Comparison of ENCODE assay signal across 16 cellular contexts in genomic region chr6:166460473-166461437, GRCh38.
DNase-seq lines count a peak whose midpoint lies in the region; ATAC-seq and TF ChIP-seq lines count a peak whose summit lies in the region.
"Had no signal": no experiment of that assay in that cellular context is flagged by ENCODE, and none has a peak within 500 bp of the region (broad histone marks: within the 10 kb centered on the region; RNA-seq: fewer than 3 reads in every experiment).

No MANE protein-coding gene starts in this region.

- TF ChIP-seq CTCF in OCI-LY1 (IDR thresholded peaks at IDR 0.05; ENCODE audit: low read length) (no peak), epithelial cell of esophagus (IDR thresholded peaks at IDR 0.05; ENCODE audit: insufficient read depth, low read depth, low read length, missing control alignments) (no peak)

- no peaks in the 10 kb centered on the region for H3K27me3 ChIP-seq in OCI-LY1 (ENCODE audit: insufficient read depth, low read length)
- H3K27me3 ChIP-seq: right lobe of liver had no signal

- peaks cover 57% of the 10 kb centered on the region for H3K4me1 ChIP-seq in OCI-LY1 (ENCODE audit: insufficient read depth, low read length, severe bottlenecking)
- H3K4me1 ChIP-seq: right lobe of liver had no signal

- no peaks in the 10 kb centered on the region for H3F3A ChIP-seq in OCI-LY1 (ENCODE audit: insufficient read depth, low read length)

- H3K79me2 ChIP-seq in OCI-LY1 (ENCODE audit: insufficient read depth, low read length): no peaks in the 10 kb centered on the region

- no peaks in the 10 kb centered on the region for H3K9me2 ChIP-seq in OCI-LY1 (ENCODE audit: low read depth, low read length)

- DNase-seq in activated naive CD8-positive, alpha-beta T cell treated with anti-CD3 and anti-CD28 coated beads for 36 hours: no peak
- no peak for DNase-seq in activated naive CD8-positive, alpha-beta T cell treated with anti-CD3 and anti-CD28 coated beads, Interleukin-2, amount 50 U/mL, for 24 hours
- peak; percentile 60 for DNase-seq in epithelial cell of esophagus (ENCODE audit: low read depth)
- no peak for DNase-seq in stimulated activated naive B cell treated with anti-CD40 and anti-IgM and Interleukin-4, amounts not matched to agents 10 μg/mL and 1 μg/mL and 100 μg/mL, for 72 hours
- DNase-seq in substantia nigra (lab: John Stamatoyannopoulos, UW): no peak
- DNase-seq in activated effector memory CD4-positive, alpha-beta T cell treated with anti-CD3 and anti-CD28 coated beads, Interleukin-2, amount 50 U/mL, for 16 hours: no peak
- DNase-seq: ACHN; activated CD8-positive, alpha-beta T cell treated with anti-CD3 and anti-CD28 coated beads for 36 hours; hypothalamus; NCI-H1930; right lobe of liver; stimulated activated CD4-positive, alpha-beta T cell treated with anti-CD3 and anti-CD28 coated beads, Interleukin-4, amount 100 ng/mL, for 4 hours had no signal

- peaks cover 7% of the 10 kb centered on the region for H3K9me3 Mint-ChIP-seq in activated naive CD8-positive, alpha-beta T cell treated with anti-CD3 and anti-CD28 coated beads for 36 hours
- H3K9me3 Mint-ChIP-seq in activated naive CD8-positive, alpha-beta T cell treated with anti-CD3 and anti-CD28 coated beads, Interleukin-2, amount 50 U/mL, for 24 hours: no peaks in the 10 kb centered on the region
- H3K9me3 Mint-ChIP-seq in stimulated activated naive B cell treated with anti-CD40 and anti-IgM and Interleukin-4, amounts not matched to agents 10 μg/mL and 1 μg/mL and 100 μg/mL, for 72 hours: peaks cover 0 to 6% of the 10 kb centered on the region in 2 donors
- H3K9me3 Mint-ChIP-seq: activated CD8-positive, alpha-beta T cell treated with anti-CD3 and anti-CD28 coated beads for 36 hours had no signal

- peak overlapping the region; percentile 42 for H3K27ac Mint-ChIP-seq in activated naive CD8-positive, alpha-beta T cell treated with anti-CD3 and anti-CD28 coated beads for 36 hours
- H3K27ac Mint-ChIP-seq in activated naive CD8-positive, alpha-beta T cell treated with anti-CD3 and anti-CD28 coated beads, Interleukin-2, amount 50 U/mL, for 24 hours: no peak overlapping the region
- peak overlapping the region; percentile 26 for H3K27ac Mint-ChIP-seq in stimulated activated naive B cell treated with anti-CD40 and anti-IgM and Interleukin-4, amounts not matched to agents 10 μg/mL and 1 μg/mL and 100 μg/mL, for 72 hours
- H3K27ac Mint-ChIP-seq: activated CD8-positive, alpha-beta T cell treated with anti-CD3 and anti-CD28 coated beads for 36 hours; activated T-helper 2 cell treated with anti-CD3 and anti-CD28 coated beads, Interferon-gamma antibody, Interleukin-2, Interleukin-4, amounts not matched to agents 10 μg/mL and 5 μg/mL and 100 μg/mL, durations not matched to agents 14 hours and 24 hours and 36 hours had no signal

- no peak for ATAC-seq in activated naive CD8-positive, alpha-beta T cell treated with anti-CD3 and anti-CD28 coated beads, Interleukin-2, amount 50 U/mL, for 24 hours
- no peak for ATAC-seq in stimulated activated naive B cell treated with anti-CD40 and anti-IgM and Interleukin-4, amounts not matched to agents 10 μg/mL and 1 μg/mL and 100 μg/mL, for 72 hours (replicated peaks)
- no peak for ATAC-seq in HG02885 (IDR thresholded peaks at IDR 0.05; ENCODE audit: poor library complexity, unreplicated experiment)
- ATAC-seq: activated CD8-positive, alpha-beta T cell treated with anti-CD3 and anti-CD28 coated beads for 36 hours; K562 had no signal

- no peaks in the 10 kb centered on the region for H3K27me3 Mint-ChIP-seq in activated naive CD8-positive, alpha-beta T cell treated with anti-CD3 and anti-CD28 coated beads for 36 hours
- no peaks in the 10 kb centered on the region for H3K27me3 Mint-ChIP-seq in activated naive CD8-positive, alpha-beta T cell treated with anti-CD3 and anti-CD28 coated beads, Interleukin-2, amount 50 U/mL, for 24 hours
- no peaks in the 10 kb centered on the region for H3K27me3 Mint-ChIP-seq in stimulated activated naive B cell treated with anti-CD40 and anti-IgM and Interleukin-4, amounts not matched to agents 10 μg/mL and 1 μg/mL and 100 μg/mL, for 72 hours
- H3K27me3 Mint-ChIP-seq: activated CD8-positive, alpha-beta T cell treated with anti-CD3 and anti-CD28 coated beads for 36 hours had no signal

- peak overlapping the region; percentile 51 for H3K4me2 ChIP-seq in OCI-LY1 (ENCODE audit: low read length)

- H3K36me3 Mint-ChIP-seq in activated naive CD8-positive, alpha-beta T cell treated with anti-CD3 and anti-CD28 coated beads for 36 hours: peaks cover 6% of the 10 kb centered on the region
- peaks cover 3% of the 10 kb centered on the region for H3K36me3 Mint-ChIP-seq in activated naive CD8-positive, alpha-beta T cell treated with anti-CD3 and anti-CD28 coated beads, Interleukin-2, amount 50 U/mL, for 24 hours (ENCODE audit: low read depth)
- H3K36me3 Mint-ChIP-seq in stimulated activated naive B cell treated with anti-CD40 and anti-IgM and Interleukin-4, amounts not matched to agents 10 μg/mL and 1 μg/mL and 100 μg/mL, for 72 hours: peaks cover 20 to 21% of the 10 kb centered on the region in 2 donors

- H3K27ac ChIP-seq in OCI-LY1 (ENCODE audit: low read depth, low read length, poor library complexity, severe bottlenecking) (peak overlapping the region; percentile 88), substantia nigra (ENCODE audit: low read depth, low read length, poor library complexity, severe bottlenecking) (no peak overlapping the region)
- H3K27ac ChIP-seq: right lobe of liver had no signal

- peaks cover 4% of the 10 kb centered on the region for H3K9me3 ChIP-seq in OCI-LY1 (ENCODE audit: low read length)
- H3K9me3 ChIP-seq: right lobe of liver had no signal

- H3K4me1 Mint-ChIP-seq in activated naive CD8-positive, alpha-beta T cell treated with anti-CD3 and anti-CD28 coated beads for 36 hours: peaks cover 4% of the 10 kb centered on the region
- peaks cover 8% of the 10 kb centered on the region for H3K4me1 Mint-ChIP-seq in activated naive CD8-positive, alpha-beta T cell treated with anti-CD3 and anti-CD28 coated beads, Interleukin-2, amount 50 U/mL, for 24 hours
- H3K4me1 Mint-ChIP-seq in stimulated activated naive B cell treated with anti-CD40 and anti-IgM and Interleukin-4, amounts not matched to agents 10 μg/mL and 1 μg/mL and 100 μg/mL, for 72 hours: peaks cover 31 to 49% of the 10 kb centered on the region in 2 donors

- no peak overlapping the region for H2AFZ ChIP-seq in OCI-LY1 (ENCODE audit: low read length)

- no peak overlapping the region for H3K4me3 Mint-ChIP-seq in activated naive CD8-positive, alpha-beta T cell treated with anti-CD3 and anti-CD28 coated beads for 36 hours
- H3K4me3 Mint-ChIP-seq in activated naive CD8-positive, alpha-beta T cell treated with anti-CD3 and anti-CD28 coated beads, Interleukin-2, amount 50 U/mL, for 24 hours: no peak overlapping the region
- H3K4me3 Mint-ChIP-seq in stimulated activated naive B cell treated with anti-CD40 and anti-IgM and Interleukin-4, amounts not matched to agents 10 μg/mL and 1 μg/mL and 100 μg/mL, for 72 hours: no peak overlapping the region
- H3K4me3 Mint-ChIP-seq: activated CD8-positive, alpha-beta T cell treated with anti-CD3 and anti-CD28 coated beads for 36 hours had no signal

- H3K9ac ChIP-seq in OCI-LY1 (ENCODE audit: low read length): peak overlapping the region; percentile 35; the same call in 1 of the 2 replicates

- H3K4me3 ChIP-seq in OCI-LY1 (ENCODE audit: low read depth, low read length, poor library complexity, severe bottlenecking): peak overlapping the region; percentile 16
- H3K4me3 ChIP-seq in epithelial cell of esophagus (ENCODE audit: low read length): no peak overlapping the region
- H3K4me3 ChIP-seq: K562, right lobe of liver had no signal

- peaks cover 7% of the 10 kb centered on the region; the same call in 1 of the 2 replicates for H3K36me3 ChIP-seq in OCI-LY1 (ENCODE audit: insufficient read depth, low read length)
- H3K36me3 ChIP-seq: right lobe of liver had no signal

- H4K20me1 ChIP-seq in OCI-LY1 (ENCODE audit: insufficient read depth, low read length): no peaks in the 10 kb centered on the region
